Comparison of ENCODE assay signal across 26 cellular contexts in the genomic region with DNA sequence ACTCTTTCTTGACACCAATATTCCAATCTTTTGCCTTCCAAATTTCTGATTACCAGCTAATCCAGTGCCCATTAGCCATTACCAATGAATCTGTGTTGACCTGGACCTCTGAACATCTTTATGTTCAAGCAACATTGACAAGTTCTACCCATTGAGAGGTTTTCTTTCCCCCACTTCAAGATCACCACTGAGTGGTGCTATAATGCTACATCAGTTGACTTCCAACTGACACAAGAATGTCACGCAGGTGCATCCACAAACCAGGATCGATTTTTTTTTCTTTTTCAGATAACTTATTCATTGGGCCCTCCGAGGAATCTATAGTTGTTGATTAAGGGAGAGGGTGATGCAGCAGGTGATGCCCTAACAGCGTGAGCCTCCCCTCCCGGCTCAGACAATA.
"Had no signal": no experiment of that assay in that cellular context is flagged by ENCODE, and none has a peak within 500 bp of the region (broad histone marks: within the 10 kb centered on the region; RNA-seq: fewer than 3 reads in every experiment).

No MANE protein-coding gene starts in this region.

- H3K27me3 Mint-ChIP-seq: activated CD4-positive, alpha-beta memory T cell treated with anti-CD3 and anti-CD28 coated beads for 36 hours; activated CD4-positive, alpha-beta T cell treated with anti-CD3 and anti-CD28 coated beads, Interleukin-2, amount 10 ng/mL, durations not matched to agents 24 days and 14 days; memory B cell had no signal

- H3K4me3 Mint-ChIP-seq: activated CD4-positive, alpha-beta memory T cell treated with anti-CD3 and anti-CD28 coated beads for 36 hours; activated CD4-positive, alpha-beta T cell treated with anti-CD3 and anti-CD28 coated beads, Interleukin-2, amount 10 ng/mL, durations not matched to agents 24 days and 14 days; activated T-cell treated with anti-CD3 and anti-CD28 coated beads, Interleukin-2, amount 50 U/mL, for 4 hours; activated T-helper 17 cell treated with anti-CD3 and anti-CD28 coated beads, Interleukin-2, amount 50 U/mL, for 72 hours; immature natural killer cell; memory B cell; naive thymus-derived CD8-positive, alpha-beta T cell had no signal

- H3K4me3 ChIP-seq: coronary artery, dorsolateral prefrontal cortex, heart left ventricle, spleen, suprapubic skin, tibial artery had no signal

- H3K27me3 ChIP-seq: brain microvascular endothelial cell, dorsolateral prefrontal cortex, heart left ventricle, spleen, suprapubic skin, tibial artery had no signal

- H3K9me3 Mint-ChIP-seq: activated T-helper 17 cell treated with anti-CD3 and anti-CD28 coated beads, Interleukin-2, amount 50 U/mL, for 72 hours; memory B cell had no signal

- H3K4me1 ChIP-seq: tibial artery had no signal

- H3K36me3 ChIP-seq: brain microvascular endothelial cell, heart left ventricle, suprapubic skin, tibial artery had no signal

- H3K4me1 Mint-ChIP-seq: activated CD4-positive, alpha-beta T cell treated with anti-CD3 and anti-CD28 coated beads, Interleukin-2, amount 10 ng/mL, durations not matched to agents 24 days and 14 days; activated T-helper 17 cell treated with anti-CD3 and anti-CD28 coated beads, Interleukin-2, amount 50 U/mL, for 72 hours; immature natural killer cell had no signal

- DNase-seq: activated CD4-positive, alpha-beta memory T cell treated with anti-CD3 and anti-CD28 coated beads for 36 hours; activated CD4-positive, alpha-beta T cell treated with anti-CD3 and anti-CD28 coated beads, Interleukin-2, amount 10 ng/mL, durations not matched to agents 24 days and 14 days; activated CD4-positive, CD25-positive, alpha-beta regulatory T cell treated with anti-CD3 and anti-CD28 coated beads, Interleukin-2, amount 50 U/mL, for 72 hours; activated CD8-positive, alpha-beta memory T cell treated with anti-CD3 and anti-CD28 coated beads, Interleukin-2, amount 50 U/mL, for 48 hours; activated gamma-delta T cell treated with Interleukin-2 at 50 U/mL for 16 hours; activated naive CD4-positive, alpha-beta T cell treated with anti-CD3 and anti-CD28 coated beads, Interleukin-2, amount 50 U/mL, for 16 hours; activated T-cell treated with anti-CD3 and anti-CD28 coated beads, Interleukin-2, amount 50 U/mL, for 4 hours; amniotic stem cell; brain microvascular endothelial cell; dorsolateral prefrontal cortex; effector memory CD4-positive, alpha-beta T cell; heart left ventricle; hypothalamus; immature natural killer cell; kidney; left colon; naive thymus-derived CD8-positive, alpha-beta T cell; right cardiac atrium; spleen; stimulated activated naive CD4-positive, alpha-beta T cell; T1000; tibial artery had no signal

- H3K27ac ChIP-seq: brain microvascular endothelial cell, coronary artery, dorsolateral prefrontal cortex, heart left ventricle, spleen, suprapubic skin, tibial artery had no signal

- H3K9me3 ChIP-seq: suprapubic skin had no signal

- H3K36me3 Mint-ChIP-seq: activated CD4-positive, alpha-beta memory T cell treated with anti-CD3 and anti-CD28 coated beads for 36 hours had no signal

- H3K27ac Mint-ChIP-seq: activated CD4-positive, alpha-beta memory T cell treated with anti-CD3 and anti-CD28 coated beads for 36 hours; activated CD4-positive, alpha-beta T cell treated with anti-CD3 and anti-CD28 coated beads, Interleukin-2, amount 10 ng/mL, durations not matched to agents 24 days and 14 days; activated T-helper 17 cell treated with anti-CD3 and anti-CD28 coated beads, Interleukin-2, amount 50 U/mL, for 72 hours; immature natural killer cell; memory B cell; naive thymus-derived CD8-positive, alpha-beta T cell had no signal
